ENCODE assay signal across 10 cellular contexts in genomic region chrX:80879143-80879542, GRCh38.
DNase-seq lines count a peak whose midpoint lies in the region; ATAC-seq, FAIRE-seq and TF ChIP-seq lines count a peak whose summit lies in the region.
"Had no signal": no experiment of that assay in that cellular context is flagged by ENCODE, and none has a peak within 500 bp of the region (broad histone marks: within the 10 kb centered on the region; RNA-seq: fewer than 3 reads in every experiment).

No MANE protein-coding gene starts in this region.

- H3K4me1 ChIP-seq in pancreas = no peaks in the 10 kb centered on the region

- no peak overlapping the region for H3K4me3 ChIP-seq in pancreas
- H3K4me3 ChIP-seq: thoracic aorta had no signal

- in situ Hi-C loops in G401 (cut with HindIII; ENCODE audit: low sequenced_read_pairs) = no loop called here

- intact Hi-C loops in pancreas (cut with DNase I) = loop anchor here in 1 of 3 donors (10.0 kb wide), 1 partner anchor 496 kb away; no protein-coding TSS in a partner anchor

- FAIRE-seq in pancreas (lab: Jason Lieb, UNC) (no peak), GM12892 (lab: Jason Lieb, UNC) (no peak)
- FAIRE-seq: RCC 7860 had no signal

- peaks cover 0 to 4% (median 0%) of the 10 kb centered on the region in 4 donors for H3K27me3 ChIP-seq in pancreas

- H3K27ac ChIP-seq in pancreas = no peak overlapping the region
- H3K27ac ChIP-seq: thoracic aorta had no signal

- ATAC-seq in pancreas = peak in 2 of 4 donors; percentile 45 to 55
- ATAC-seq in HG03565 (IDR thresholded peaks at IDR 0.05; ENCODE audit: unreplicated experiment) = no peak
- ATAC-seq in HG02678 (IDR thresholded peaks at IDR 0.05; ENCODE audit: unreplicated experiment) = no peak

- TF ChIP-seq POLR2A in GM12892 (IDR thresholded peaks at IDR 0.05; ENCODE audit: low read depth, low read length) = no peak

- H3K36me3 ChIP-seq in pancreas = no peaks in the 10 kb centered on the region
- H3K36me3 ChIP-seq: thoracic aorta had no signal

- no peaks in the 10 kb centered on the region for H3K9me3 ChIP-seq in pancreas
- H3K9me3 ChIP-seq: thoracic aorta had no signal

- 50 to 59% methylated on average over 1 of the region's 1 CpG for WGBS in pancreas, 2 donors

- peak; percentile 72 for DNase-seq in G401 (ENCODE audit: low spot score)
- DNase-seq in NCI-H1092 (lab: John Stamatoyannopoulos, UW) = peak; percentile 28
- peak; percentile 27 for DNase-seq in SHP77 treated with DMSO at 0.1 percent for 48 hours (lab: John Stamatoyannopoulos, UW)
- DNase-seq in pancreas = peak in 4 of 6 donors; percentile 9 to 46 (median 30)
- DNase-seq in GM12892 (ENCODE audit: insufficient read length) = no peak
- DNase-seq: activated naive CD4-positive, alpha-beta T cell treated with anti-CD3 and anti-CD28 coated beads, Interleukin-2, amount 50 U/mL, for 16 hours had no signal

- no peak for TF ChIP-seq CTCF in pancreas (IDR thresholded peaks at IDR 0.05)
